In the genomic region with DNA sequence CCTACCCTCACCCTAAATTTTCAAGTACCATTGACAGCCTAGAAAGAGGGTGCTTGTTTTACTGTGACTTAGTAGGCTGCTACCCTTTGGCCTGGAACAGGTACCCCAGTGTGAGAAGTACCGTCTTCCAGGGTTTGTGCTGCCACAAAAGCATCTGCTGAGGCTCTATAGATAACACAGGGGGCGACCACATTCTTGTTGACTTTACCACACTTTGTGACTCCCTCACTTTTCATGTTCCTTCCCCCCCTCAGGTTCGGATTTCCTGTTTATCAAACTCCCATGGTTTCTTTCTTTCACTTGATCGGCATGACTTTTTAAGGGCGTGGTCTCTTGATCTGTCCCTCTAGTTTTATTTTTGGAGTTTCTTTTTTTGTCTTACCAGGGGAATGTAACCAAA, we compare ENCODE assay signal across 12 cellular contexts. TPM values are rescaled to one million over a fixed set of nuclear protein-coding genes. Genes with fewer than 3 reads are reported as not detected.
A peak's percentile ranks its signal among the peaks of the same experiment; 100 is the strongest.
DNase-seq lines count a peak whose midpoint lies in the region; ATAC-seq and TF ChIP-seq lines count a peak whose summit lies in the region.
"Had no signal": no experiment of that assay in that cellular context is flagged by ENCODE, and none has a peak within 500 bp of the region (broad histone marks: within the 10 kb centered on the region; RNA-seq: fewer than 3 reads in every experiment).

No MANE protein-coding gene starts in this region.

- H3T11ph ChIP-seq in H9 (ENCODE audit: low read length) = no peak overlapping the region

- no CpG with 5 or more reads among the region's 5 CpGs for WGBS in H9 (ENCODE audit: extremely low coverage, insufficient read length, low lambda C conversion rate)
- WGBS in right lobe of liver (ENCODE audit: insufficient coverage, low coverage, low lambda C conversion rate, missing lambda C conversion rate) = 46% methylated on average over 5 of the region's 5 CpGs

- H4K91ac ChIP-seq in H9 (ENCODE audit: insufficient read length, low read depth, low read length) = no peak overlapping the region

- H3K4me1 ChIP-seq in CD4-positive, CD25-positive, alpha-beta regulatory T cell (ENCODE audit: control insufficient read depth, insufficient read depth, low read length, poor library complexity, severe bottlenecking) = peaks cover 19% of the 10 kb centered on the region
- H3K4me1 ChIP-seq in H9 (ENCODE audit: insufficient read depth, low read length) = peaks cover 5% of the 10 kb centered on the region; the same call in 1 of the 2 replicates
- H3K4me1 ChIP-seq in right lobe of liver = no peaks in the 10 kb centered on the region
- H3K4me1 ChIP-seq: pancreas had no signal

- H3K9me3 Mint-ChIP-seq in CD4-positive, CD25-positive, alpha-beta regulatory T cell = no peaks in the 10 kb centered on the region
- H3K9me3 Mint-ChIP-seq in H9 (no peaks in the 10 kb centered on the region), immature natural killer cell (no peaks in the 10 kb centered on the region)
- no peaks in the 10 kb centered on the region for H3K9me3 Mint-ChIP-seq in activated T-helper 1 cell treated with anti-CD3 and anti-CD28 coated beads, Interleukin-12 subunit alpha, Interleukin-12 subunit beta, Interleukin-2, Interleukin-4 antibody, amounts not matched to agents 30 ng/mL and 10 ng/mL and 1 ng/mL, durations not matched to agents 14 hours and 24 hours and 36 hours

- no peaks in the 10 kb centered on the region for H3K27me3 Mint-ChIP-seq in CD4-positive, CD25-positive, alpha-beta regulatory T cell
- H3K27me3 Mint-ChIP-seq in H9 (ENCODE audit: low read depth) (no peaks in the 10 kb centered on the region), immature natural killer cell (ENCODE audit: low read depth in 3 of 3) (no peaks in the 10 kb centered on the region)
- no peaks in the 10 kb centered on the region for H3K27me3 Mint-ChIP-seq in activated T-helper 1 cell treated with anti-CD3 and anti-CD28 coated beads, Interleukin-12 subunit alpha, Interleukin-12 subunit beta, Interleukin-2, Interleukin-4 antibody, amounts not matched to agents 30 ng/mL and 10 ng/mL and 1 ng/mL, durations not matched to agents 14 hours and 24 hours and 36 hours (ENCODE audit: insufficient read depth)

- H3K14ac ChIP-seq in H9 (ENCODE audit: insufficient read depth, low read length) = no peak overlapping the region

- no peaks in the 10 kb centered on the region for H3K79me2 ChIP-seq in H9 (ENCODE audit: insufficient read depth, low read length)

- H2BK15ac ChIP-seq in H9 (ENCODE audit: low read depth, low read length) = no peak overlapping the region

- H4K5ac ChIP-seq in H9 (ENCODE audit: insufficient read length, low read depth, low read length) = no peak overlapping the region

- H3K36me3 ChIP-seq in CD4-positive, CD25-positive, alpha-beta regulatory T cell (ENCODE audit: control insufficient read depth, insufficient read depth, low read length) = peaks cover 21% of the 10 kb centered on the region
- no peaks in the 10 kb centered on the region for H3K36me3 ChIP-seq in right lobe of liver

- H2AFZ ChIP-seq in H9 (ENCODE audit: low read length) = no peak overlapping the region

- peak overlapping the region; percentile 53 for H3K4me3 ChIP-seq in CD4-positive, CD25-positive, alpha-beta regulatory T cell (ENCODE audit: low read depth, low read length)
- no peak overlapping the region for H3K4me3 ChIP-seq in right lobe of liver
- H3K4me3 ChIP-seq: pancreas had no signal

- no peak overlapping the region for H3K18ac ChIP-seq in H9 (ENCODE audit: insufficient read length, low read depth, low read length)

- H3K4me3 Mint-ChIP-seq in CD4-positive, CD25-positive, alpha-beta regulatory T cell = peak overlapping the region; percentile 37 to 81 (median 50)
- H3K4me3 Mint-ChIP-seq in H9 (peak overlapping the region in 1 of 2 experiments; percentile 26; a peak in 3 of 5 replicates), immature natural killer cell (peak overlapping the region; percentile 6 to 59 (median 47))
- peak overlapping the region; percentile 61 for H3K4me3 Mint-ChIP-seq in activated T-helper 1 cell treated with anti-CD3 and anti-CD28 coated beads, Interleukin-12 subunit alpha, Interleukin-12 subunit beta, Interleukin-2, Interleukin-4 antibody, amounts not matched to agents 30 ng/mL and 10 ng/mL and 1 ng/mL, durations not matched to agents 14 hours and 24 hours and 36 hours

- ATAC-seq in CD4-positive, CD25-positive, alpha-beta regulatory T cell (ENCODE audit: low read depth in 2 of 2) = peak in 1 of 2 donors; percentile 63
- ATAC-seq in right lobe of liver = no peak
- ATAC-seq: left lobe of liver, pancreas had no signal

- H3K36me3 Mint-ChIP-seq in CD4-positive, CD25-positive, alpha-beta regulatory T cell = peaks cover 23% of the 10 kb centered on the region
- H3K36me3 Mint-ChIP-seq in H9 (ENCODE audit: insufficient read depth in 1 of 3, low read depth in 3 of 3) = peaks cover 23 to 27% (median 26%) of the 10 kb centered on the region in 3 experiments
- peaks cover 14% of the 10 kb centered on the region for H3K36me3 Mint-ChIP-seq in activated T-helper 1 cell treated with anti-CD3 and anti-CD28 coated beads, Interleukin-12 subunit alpha, Interleukin-12 subunit beta, Interleukin-2, Interleukin-4 antibody, amounts not matched to agents 30 ng/mL and 10 ng/mL and 1 ng/mL, durations not matched to agents 14 hours and 24 hours and 36 hours (ENCODE audit: low read depth)
- peaks cover 15 to 37% (median 18%) of the 10 kb centered on the region in 3 donors for H3K36me3 Mint-ChIP-seq in immature natural killer cell

- peak in 2 of 3 donors; percentile 39 to 67 for DNase-seq in CD4-positive, CD25-positive, alpha-beta regulatory T cell
- no peak for DNase-seq in H9
- DNase-seq in activated T-helper 1 cell treated with anti-CD3 and anti-CD28 coated beads, Interleukin-12 subunit alpha, Interleukin-12 subunit beta, Interleukin-2, Interleukin-4 antibody, amounts not matched to agents 30 ng/mL and 10 ng/mL and 1 ng/mL, durations not matched to agents 14 hours and 24 hours and 36 hours (ENCODE audit: low spot score) = peak; percentile 15
- peak in 2 of 3 donors; percentile 5 to 10 for DNase-seq in immature natural killer cell
- DNase-seq in NCI-H2171 treated with DMSO at 0.1 percent for 48 hours (lab: John Stamatoyannopoulos, UW) = no peak
- no peak for DNase-seq in right lobe of liver
- DNase-seq in SW480 (ENCODE audit: low spot score) = no peak
- DNase-seq: amygdala, NCI-H1105 treated with DMSO at 0.1 percent for 48 hours, pancreas, SIG-M5 had no signal

- no peaks in the 10 kb centered on the region for H3K79me1 ChIP-seq in H9 (ENCODE audit: insufficient read depth, low read depth, low read length, poor library complexity, severe bottlenecking)

- TF ChIP-seq CTCF in H9 (conservative IDR thresholded peaks at IDR 0.05) = no peak
- TF ChIP-seq CTCF in right lobe of liver (IDR thresholded peaks at IDR 0.05) = no peak

- H3K27me3 ChIP-seq in CD4-positive, CD25-positive, alpha-beta regulatory T cell (ENCODE audit: control insufficient read depth, insufficient read depth, low read length) = no peaks in the 10 kb centered on the region
- H3K27me3 ChIP-seq in H9 (ENCODE audit: insufficient read depth, low read length) = no peaks in the 10 kb centered on the region
- no peaks in the 10 kb centered on the region for H3K27me3 ChIP-seq in right lobe of liver
- H3K27me3 ChIP-seq: pancreas had no signal

- H2BK5ac ChIP-seq in H9 (ENCODE audit: insufficient read length, low read length) = no peak overlapping the region

- no peak overlapping the region for H3K4ac ChIP-seq in H9 (ENCODE audit: low read depth, low read length)

- peak overlapping the region; percentile 52 to 95 (median 89) for H3K27ac Mint-ChIP-seq in CD4-positive, CD25-positive, alpha-beta regulatory T cell
- H3K27ac Mint-ChIP-seq in H9 = peak overlapping the region; percentile 16 to 76 (median 45); a peak in 6 of 7 replicates
- H3K27ac Mint-ChIP-seq in activated T-helper 1 cell treated with anti-CD3 and anti-CD28 coated beads, Interleukin-12 subunit alpha, Interleukin-12 subunit beta, Interleukin-2, Interleukin-4 antibody, amounts not matched to agents 30 ng/mL and 10 ng/mL and 1 ng/mL, durations not matched to agents 14 hours and 24 hours and 36 hours = peak overlapping the region; percentile 57
- H3K27ac Mint-ChIP-seq in immature natural killer cell = peak overlapping the region; percentile 54 to 87 (median 76)

- no peak overlapping the region for H2AK5ac ChIP-seq in H9 (ENCODE audit: insufficient read length, low read length)

- peak overlapping the region; percentile 53 for H3K27ac ChIP-seq in CD4-positive, CD25-positive, alpha-beta regulatory T cell (ENCODE audit: insufficient read depth, low read length, poor library complexity, severe bottlenecking)
- H3K27ac ChIP-seq in H9 (ENCODE audit: insufficient read length, low read depth, low read length) = no peak overlapping the region
- H3K27ac ChIP-seq in right lobe of liver = no peak overlapping the region
- H3K27ac ChIP-seq: pancreas had no signal

- no peak overlapping the region for H2BK120ac ChIP-seq in H9 (ENCODE audit: low read depth, low read length, poor library complexity, severe bottlenecking)

- no peak overlapping the region for H3K56ac ChIP-seq in H9 (ENCODE audit: insufficient read length, low read depth, low read length)

- H3K9ac ChIP-seq in H9 (ENCODE audit: extremely low read depth, insufficient read length, low read length) = no peak overlapping the region

- H2BK20ac ChIP-seq in H9 (ENCODE audit: low read depth, low read length, poor library complexity, severe bottlenecking) = no peak overlapping the region

- peaks cover 17 to 34% (median 28%) of the 10 kb centered on the region in 4 donors for H3K4me1 Mint-ChIP-seq in CD4-positive, CD25-positive, alpha-beta regulatory T cell
- H3K4me1 Mint-ChIP-seq in H9 (peaks cover 23 to 28% of the 10 kb centered on the region in 2 experiments), immature natural killer cell (peaks cover 18 to 30% of the 10 kb centered on the region in 2 donors)
- H3K4me1 Mint-ChIP-seq in activated T-helper 1 cell treated with anti-CD3 and anti-CD28 coated beads, Interleukin-12 subunit alpha, Interleukin-12 subunit beta, Interleukin-2, Interleukin-4 antibody, amounts not matched to agents 30 ng/mL and 10 ng/mL and 1 ng/mL, durations not matched to agents 14 hours and 24 hours and 36 hours (ENCODE audit: low read depth) = peaks cover 33% of the 10 kb centered on the region

- intact Hi-C loops in activated T-helper 1 cell treated with anti-CD3 and anti-CD28 coated beads, Interleukin-12 subunit alpha, Interleukin-12 subunit beta, Interleukin-2, Interleukin-4 antibody, amounts not matched to agents 30 ng/mL and 10 ng/mL and 1 ng/mL, durations not matched to agents 14 hours and 24 hours and 36 hours (cut with micrococcal nuclease) = no loop called here
- intact Hi-C loops in right lobe of liver (cut with DNase I) = loop anchor here (5.0 to 10.0 kb wide), 3 partner anchors 133 to 323 kb away; no protein-coding TSS in a partner anchor

- no peak for TF ChIP-seq POLR2A in right lobe of liver (IDR thresholded peaks at IDR 0.05)

- no peak overlapping the region for H2BK12ac ChIP-seq in H9 (ENCODE audit: insufficient read length, low read depth, low read length)

- no peaks in the 10 kb centered on the region for H3K9me3 ChIP-seq in CD4-positive, CD25-positive, alpha-beta regulatory T cell (ENCODE audit: control insufficient read depth in 2 of 2, low read length in 2 of 2)
- H3K9me3 ChIP-seq in H9 (ENCODE audit: control insufficient read depth, low read depth, low read length) (no peaks in the 10 kb centered on the region), right lobe of liver (no peaks in the 10 kb centered on the region)
- H3K9me3 ChIP-seq: pancreas had no signal

- H4K8ac ChIP-seq in H9 (replicated peaks; ENCODE audit: insufficient read length, low read depth, low read length) = no peak overlapping the region

- H4K20me1 ChIP-seq in H9 (ENCODE audit: control insufficient read depth, insufficient read depth, insufficient read length) = no peaks in the 10 kb centered on the region

- no peak overlapping the region for H3K23ac ChIP-seq in H9 (ENCODE audit: insufficient read length, low read depth, low read length)

- H3K23me2 ChIP-seq in H9 (ENCODE audit: insufficient read length, low read depth, low read length, poor library complexity, severe bottlenecking) = no peaks in the 10 kb centered on the region

- no peak overlapping the region for H3K4me2 ChIP-seq in H9 (ENCODE audit: insufficient read depth, insufficient read length, low read length)

RNA-seq across cellular contexts. Expression of a gene that starts 23.5 kb away (rescaled TPM):
- 26.0 TPM for total RNA-seq in CD4-positive, CD25-positive, alpha-beta regulatory T cell
- 1 to 10 TPM; 5.9 to 9.6 (median 8.3) TPM for polyA plus RNA-seq in CD4-positive, CD25-positive, alpha-beta regulatory T cell
- total RNA-seq in H9 (2021) (14.1 and 15.0 TPM in 2 replicates), right lobe of liver (1 to 10 TPM; 2.7 to 5.3 (median 3.9) TPM)
- total RNA-seq in activated T-helper 1 cell treated with anti-CD3 and anti-CD28 coated beads, Interleukin-12 subunit alpha, Interleukin-12 subunit beta, Interleukin-2, Interleukin-4 antibody, amounts not matched to agents 30 ng/mL and 10 ng/mL and 1 ng/mL, durations not matched to agents 14 hours and 24 hours and 36 hours = 20.0 and 21.6 TPM in 2 replicates
- 10 to 100 TPM in 1 of 3 donors, 1 to 10 TPM in 2; 2.9 to 19.6 (median 6.9) TPM for polyA plus RNA-seq in immature natural killer cell

Comparison
In these comparisons a context has a peak if more than half of its experiments do, and no peak if none do; other contexts are left out.
1. DNase-seq: peak in CD4-positive, CD25-positive, alpha-beta regulatory T cell (2 of 3), activated T-helper 1 cell treated with anti-CD3 and anti-CD28 coated beads, Interleukin-12 subunit alpha, Interleukin-12 subunit beta, Interleukin-2, Interleukin-4 antibody, amounts not matched to agents 30 ng/mL and 10 ng/mL and 1 ng/mL, durations not matched to agents 14 hours and 24 hours and 36 hours (single experiment) and immature natural killer cell (2 of 3); none in H9 (single experiment), NCI-H2171 treated with DMSO at 0.1 percent for 48 hours (single experiment), right lobe of liver (0 of 3) and SW480 (single experiment).
2. Peak in every context shown above with its lines, with median percentiles within 50 percentile points of each other: H3K27ac Mint-ChIP-seq.